11 cellular contexts compared by ENCODE assay signal in the genomic region with DNA sequence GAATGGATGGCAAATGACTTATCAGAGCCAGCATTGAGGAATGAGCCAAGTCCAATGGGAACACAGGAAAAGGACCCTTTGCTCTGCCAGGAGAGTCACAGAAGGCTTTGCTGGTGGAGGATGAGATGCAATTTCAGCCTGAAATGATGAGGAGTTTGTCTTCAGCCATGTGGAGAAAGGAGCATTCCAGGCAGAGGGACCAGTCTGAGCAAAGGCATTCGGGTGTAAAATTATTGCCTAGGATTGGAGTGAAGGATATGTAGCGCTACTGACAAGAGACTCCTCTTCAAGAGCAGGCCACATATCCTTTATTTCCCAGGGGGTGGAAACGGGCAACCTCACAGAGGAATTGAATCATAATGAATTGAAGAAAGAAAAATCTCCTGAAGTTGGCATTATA. TPM values are rescaled to one million over a fixed set of nuclear protein-coding genes. Genes with fewer than 3 reads are reported as not detected.
DNase-seq lines count a peak whose midpoint lies in the region; TF ChIP-seq lines count a peak whose summit lies in the region.
"Had no signal": no experiment of that assay in that cellular context is flagged by ENCODE, and none has a peak within 500 bp of the region (broad histone marks: within the 10 kb centered on the region; RNA-seq: fewer than 3 reads in every experiment).

No MANE protein-coding gene starts in this region.

- TF ChIP-seq CTCF in Loucy (conservative IDR thresholded peaks at IDR 0.05; ENCODE audit: low read length) (no peak), endothelial cell (IDR thresholded peaks at IDR 0.05; ENCODE audit: unreplicated experiment) (no peak), progenitor cell of endocrine pancreas (IDR thresholded peaks at IDR 0.05; ENCODE audit: unreplicated experiment) (no peak), smooth muscle cell (IDR thresholded peaks at IDR 0.05; ENCODE audit: borderline replicate concordance, insufficient read depth, poor library complexity, severe bottlenecking) (no peak)

- peak overlapping the region; percentile 97 for H3K27ac Mint-ChIP-seq in activated CD4-positive, alpha-beta T cell treated with anti-CD3 and anti-CD28 coated beads, Interleukin-2, amount 10 ng/mL, durations not matched to agents 24 days and 14 days
- H3K27ac Mint-ChIP-seq in endothelial cell (ENCODE audit: unreplicated experiment) = no peak overlapping the region
- H3K27ac Mint-ChIP-seq in progenitor cell of endocrine pancreas = no peak overlapping the region

- intact Hi-C loops in activated CD4-positive, alpha-beta T cell treated with anti-CD3 and anti-CD28 coated beads, Interleukin-2, amount 10 ng/mL, durations not matched to agents 24 days and 14 days (cut with micrococcal nuclease) = no loop called here

- H3K4me1 Mint-ChIP-seq in activated CD4-positive, alpha-beta T cell treated with anti-CD3 and anti-CD28 coated beads, Interleukin-2, amount 10 ng/mL, durations not matched to agents 24 days and 14 days = peaks cover 77% of the 10 kb centered on the region
- H3K4me1 Mint-ChIP-seq in endothelial cell (ENCODE audit: unreplicated experiment) = peaks cover 39% of the 10 kb centered on the region
- H3K4me1 Mint-ChIP-seq in progenitor cell of endocrine pancreas (ENCODE audit: low read depth) = peaks cover 4% of the 10 kb centered on the region

- WGBS in smooth muscle cell (ENCODE audit: low lambda C conversion rate) = 75% methylated on average over 3 of the region's 3 CpGs

- H3K9me3 Mint-ChIP-seq in activated CD4-positive, alpha-beta T cell treated with anti-CD3 and anti-CD28 coated beads, Interleukin-2, amount 10 ng/mL, durations not matched to agents 24 days and 14 days = no peaks in the 10 kb centered on the region
- no peaks in the 10 kb centered on the region for H3K9me3 Mint-ChIP-seq in endothelial cell (ENCODE audit: unreplicated experiment)
- no peaks in the 10 kb centered on the region for H3K9me3 Mint-ChIP-seq in progenitor cell of endocrine pancreas (ENCODE audit: low read depth)

- peaks cover 74% of the 10 kb centered on the region for H3K4me1 ChIP-seq in Loucy (ENCODE audit: insufficient read depth, low read length, poor library complexity, severe bottlenecking)
- peaks cover 5% of the 10 kb centered on the region for H3K4me1 ChIP-seq in smooth muscle cell (ENCODE audit: low read depth)

- no peak overlapping the region for H2AFZ ChIP-seq in Loucy (ENCODE audit: low read length)
- no peak overlapping the region for H2AFZ ChIP-seq in smooth muscle cell (ENCODE audit: low read depth)

- no peaks in the 10 kb centered on the region for H3K9me2 ChIP-seq in Loucy (replicated peaks; ENCODE audit: low read depth, low read length)

- H3K36me3 Mint-ChIP-seq in activated CD4-positive, alpha-beta T cell treated with anti-CD3 and anti-CD28 coated beads, Interleukin-2, amount 10 ng/mL, durations not matched to agents 24 days and 14 days (ENCODE audit: low read depth) = peaks cover 32% of the 10 kb centered on the region
- H3K36me3 Mint-ChIP-seq in endothelial cell (ENCODE audit: low read depth, unreplicated experiment) = peaks cover 5% of the 10 kb centered on the region
- no peaks in the 10 kb centered on the region for H3K36me3 Mint-ChIP-seq in progenitor cell of endocrine pancreas (ENCODE audit: insufficient read depth)

- no peak for DNase-seq in activated CD4-positive, alpha-beta T cell treated with anti-CD3 and anti-CD28 coated beads, Interleukin-2, amount 10 ng/mL, durations not matched to agents 24 days and 14 days
- no peak for DNase-seq in activated CD4-positive, alpha-beta T cell treated with anti-CD3 and anti-CD28 coated beads for 48 hours
- DNase-seq in endothelial cell (ENCODE audit: low spot score) (no peak), progenitor cell of endocrine pancreas (ENCODE audit: low spot score, unreplicated experiment) (no peak), smooth muscle cell (lab: John Stamatoyannopoulos, UW; ENCODE audit: unreplicated experiment) (no peak), islet precursor cell (no peak), NCI-H2171 (lab: John Stamatoyannopoulos, UW) (no peak)
- DNase-seq: NCI-H1436, testis had no signal

- H3K4me3 ChIP-seq in Loucy (ENCODE audit: low read length, poor library complexity, severe bottlenecking) = peak overlapping the region; percentile 91
- H3K4me3 ChIP-seq in smooth muscle cell = no peak overlapping the region

- peak overlapping the region; percentile 92 for H3K4me3 Mint-ChIP-seq in activated CD4-positive, alpha-beta T cell treated with anti-CD3 and anti-CD28 coated beads, Interleukin-2, amount 10 ng/mL, durations not matched to agents 24 days and 14 days
- H3K4me3 Mint-ChIP-seq in endothelial cell (ENCODE audit: unreplicated experiment) = peak overlapping the region; percentile 76
- peak overlapping the region; percentile 76 for H3K4me3 Mint-ChIP-seq in progenitor cell of endocrine pancreas (ENCODE audit: low read depth)

- H3F3A ChIP-seq in Loucy (ENCODE audit: low read depth) = no peaks in the 10 kb centered on the region; the same call in 1 of the 2 replicates
- H3F3A ChIP-seq in smooth muscle cell (ENCODE audit: low read depth) = no peaks in the 10 kb centered on the region

- H3K9me3 ChIP-seq in Loucy (ENCODE audit: insufficient read depth, low read depth, low read length) = no peaks in the 10 kb centered on the region
- no peaks in the 10 kb centered on the region for H3K9me3 ChIP-seq in smooth muscle cell (replicated peaks; ENCODE audit: low read depth)
- H3K9me3 ChIP-seq: testis had no signal

- H3K9ac ChIP-seq in Loucy (ENCODE audit: low read depth, low read length, poor library complexity, severe bottlenecking) (peak overlapping the region; percentile 97), smooth muscle cell (ENCODE audit: low read depth) (no peak overlapping the region)

- H3K27me3 ChIP-seq in Loucy (ENCODE audit: insufficient read depth, low read length, poor library complexity, severe bottlenecking) = no peaks in the 10 kb centered on the region
- H3K27me3 ChIP-seq in smooth muscle cell (ENCODE audit: low read depth) = no peaks in the 10 kb centered on the region
- H3K27me3 ChIP-seq: testis had no signal

- no peak overlapping the region for H3K27ac ChIP-seq in smooth muscle cell (ENCODE audit: low read depth)
- H3K27ac ChIP-seq: cardiac muscle cell had no signal

- no peaks in the 10 kb centered on the region for H3K27me3 Mint-ChIP-seq in activated CD4-positive, alpha-beta T cell treated with anti-CD3 and anti-CD28 coated beads, Interleukin-2, amount 10 ng/mL, durations not matched to agents 24 days and 14 days
- H3K27me3 Mint-ChIP-seq in endothelial cell (ENCODE audit: unreplicated experiment) (peaks cover 21% of the 10 kb centered on the region), progenitor cell of endocrine pancreas (peaks cover 77% of the 10 kb centered on the region)

- H3K4me2 ChIP-seq in Loucy (ENCODE audit: low read depth, low read length, poor library complexity, severe bottlenecking) = peak overlapping the region; percentile 86
- H3K4me2 ChIP-seq in smooth muscle cell = no peak overlapping the region

- peaks cover 27% of the 10 kb centered on the region for H4K20me1 ChIP-seq in Loucy (ENCODE audit: insufficient read depth, low read length, poor library complexity, severe bottlenecking)
- peaks cover 28% of the 10 kb centered on the region for H4K20me1 ChIP-seq in smooth muscle cell (ENCODE audit: low read depth)

- no peaks in the 10 kb centered on the region for H3K36me3 ChIP-seq in Loucy (ENCODE audit: insufficient read depth, low read length)
- H3K36me3 ChIP-seq in smooth muscle cell (ENCODE audit: low read depth) = no peaks in the 10 kb centered on the region
- H3K36me3 ChIP-seq: cardiac muscle cell had no signal

- H3K79me2 ChIP-seq in Loucy (ENCODE audit: insufficient read depth, low read length) (peaks cover 58% of the 10 kb centered on the region), smooth muscle cell (ENCODE audit: low read depth) (peaks cover 31% of the 10 kb centered on the region)

RNA-seq across cellular contexts. Expression of gene CSF1, which starts 1.1 kb away (rescaled TPM):
- 190 and 193 TPM in 2 replicates for total RNA-seq in activated CD4-positive, alpha-beta T cell treated with anti-CD3 and anti-CD28 coated beads, Interleukin-2, amount 10 ng/mL, durations not matched to agents 24 days and 14 days
- total RNA-seq in endothelial cell (ENCODE audit: unreplicated experiment) (2.1 TPM), progenitor cell of endocrine pancreas (0.89 and 2.9 TPM in 2 replicates), smooth muscle cell (30.9 and 43.4 TPM in 2 replicates)
- polyA plus RNA-seq in smooth muscle cell = 17.1 and 22.4 TPM in 2 replicates
